In genomic region chr11:33040127-33040861, GRCh38 we compare ENCODE assay signal across 8 cellular contexts. TPM values are rescaled to one million over a fixed set of nuclear protein-coding genes. Genes with fewer than 3 reads are reported as not detected.
DNase-seq lines count a peak whose midpoint lies in the region; ATAC-seq and TF ChIP-seq lines count a peak whose summit lies in the region.

No MANE protein-coding gene starts in this region.

- H3K36me3 ChIP-seq in PC-9 (ENCODE audit: low read depth), result no peaks in the 10 kb centered on the region
- H3K36me3 ChIP-seq in ascending aorta, result peaks cover 15 to 16% of the 10 kb centered on the region in 2 donors
- H3K36me3 ChIP-seq in iPS-20b (ENCODE audit: insufficient read depth, low read depth, low read length), result peaks cover 19% of the 10 kb centered on the region

- H4K20me1 ChIP-seq in PC-9 (ENCODE audit: insufficient read depth), result no peaks in the 10 kb centered on the region

- no peak for TF ChIP-seq CTCF in PC-9 (conservative IDR thresholded peaks at IDR 0.05)
- no peak for TF ChIP-seq CTCF in ascending aorta (IDR thresholded peaks at IDR 0.05)

- peak; percentile 30 for ATAC-seq in HG03135 (IDR thresholded peaks at IDR 0.05; ENCODE audit: unreplicated experiment)
- no peak for ATAC-seq in GM19324 (IDR thresholded peaks at IDR 0.05; ENCODE audit: low FRiP score, unreplicated experiment)

- DNase-seq in stimulated activated CD4-positive, alpha-beta T cell treated with anti-CD3 and anti-CD28 coated beads, Interleukin-12 subunit alpha, Interleukin-12 subunit beta, amount 100 ng/mL, for 4 hours, result peak; percentile 16
- DNase-seq in stimulated activated CD4-positive, alpha-beta T cell treated with anti-CD3 and anti-CD28 coated beads, Interleukin-4, amount 100 ng/mL, for 1 hour, result no peak
- no peak for DNase-seq in PC-9
- no peak for DNase-seq in ascending aorta (ENCODE audit: low spot score in 2 of 2)
- peak; percentile 21 for DNase-seq in stimulated activated CD4-positive, alpha-beta T cell treated with anti-CD3 and anti-CD28 coated beads, Interleukin-2, amount 100 ng/mL, for 4 hours (ENCODE audit: low read depth)

- H3K4me3 ChIP-seq in PC-9 (peak overlapping the region; percentile 80), ascending aorta (peak overlapping the region; percentile 85 to 96), iPS-20b (ENCODE audit: low read length) (peak overlapping the region; percentile 71)

- H3K9ac ChIP-seq in iPS-20b (ENCODE audit: low read depth, low read length), result peak overlapping the region; percentile 86; the same call in 1 of the 2 replicates

- POLR2A ChIA-PET in PC-9 (lab: Charles Lee; ENCODE audit: unreplicated experiment), result interaction anchor here (0.5 to 0.7 kb wide), 6 partner anchors 11 to 742 kb away, joined by 3 to 13 read pairs (median 4); no protein-coding TSS in a partner anchor

- H2AFZ ChIP-seq in PC-9, result peak overlapping the region; percentile 97

- no peaks in the 10 kb centered on the region for H3K9me2 ChIP-seq in PC-9 (ENCODE audit: insufficient read depth)

- H3K4me1 ChIP-seq in PC-9 (replicated peaks; ENCODE audit: insufficient read depth), result peaks cover 6% of the 10 kb centered on the region
- H3K4me1 ChIP-seq in ascending aorta, result peaks cover 4 to 7% of the 10 kb centered on the region in 2 donors
- no peaks in the 10 kb centered on the region for H3K4me1 ChIP-seq in iPS-20b (ENCODE audit: insufficient read depth, low read length)

- H3K4me2 ChIP-seq in PC-9, result peak overlapping the region; percentile 81

- no peaks in the 10 kb centered on the region for H3F3A ChIP-seq in PC-9 (ENCODE audit: insufficient read depth, low read depth)

- H3K27me3 ChIP-seq in PC-9 (ENCODE audit: insufficient read depth, low read depth) (no peaks in the 10 kb centered on the region), ascending aorta (no peaks in the 10 kb centered on the region), iPS-20b (ENCODE audit: insufficient read depth, low read length) (no peaks in the 10 kb centered on the region)

- H3K79me2 ChIP-seq in PC-9 (ENCODE audit: low read depth), result no peaks in the 10 kb centered on the region

- intact Hi-C loops in PC-9 (cut with micrococcal nuclease; ENCODE audit: unreplicated experiment), result no loop called here
- intact Hi-C loops in ascending aorta (cut with DNase I), result loop anchor here (10.0 kb wide), 1 partner anchor 145 kb away; the partner anchor contains the start of gene QSER1

- H3K9me3 ChIP-seq in PC-9 (ENCODE audit: insufficient read depth, low read depth), result no peaks in the 10 kb centered on the region; the same call in 1 of the 2 replicates
- H3K9me3 ChIP-seq in ascending aorta, result no peaks in the 10 kb centered on the region
- peaks cover 7% of the 10 kb centered on the region; the same call in 1 of the 2 replicates for H3K9me3 ChIP-seq in iPS-20b (ENCODE audit: insufficient read depth, low read depth, low read length)

- BruUV-seq in PC-9 (replicated peaks; lab: Mats Ljungman, UMichigan), result TSS peak; percentile 45

- H3K27ac ChIP-seq in PC-9 (no peak overlapping the region), ascending aorta (peak overlapping the region; percentile 97 to 99), iPS-20b (ENCODE audit: low read length) (no peak overlapping the region)

- CTCF ChIA-PET in PC-9 (lab: Charles Lee), result interaction anchor here (0.6 to 0.7 kb wide), 2 partner anchors 314 to 693 kb away, joined by 3 read pairs; no protein-coding TSS in a partner anchor

RNA-seq across cellular contexts. Expression of gene TCP11L1, which starts 0.9 kb away (rescaled TPM):
- total RNA-seq in PC-9 (2021) (8.1 and 10.3 TPM in 2 replicates), ascending aorta (33.6 TPM)

RNA-seq across cellular contexts. Expression of gene DEPDC7, which starts 24.6 kb away (rescaled TPM):
- total RNA-seq in PC-9 (2021) (0.68 and 1.2 TPM in 2 replicates), ascending aorta (not detected)

Comparison
In these comparisons a context has a peak if more than half of its experiments do, and no peak if none do; other contexts are left out.
1. DNase-seq: peak in stimulated activated CD4-positive, alpha-beta T cell treated with anti-CD3 and anti-CD28 coated beads, Interleukin-12 subunit alpha, Interleukin-12 subunit beta, amount 100 ng/mL, for 4 hours (single experiment) and stimulated activated CD4-positive, alpha-beta T cell treated with anti-CD3 and anti-CD28 coated beads, Interleukin-2, amount 100 ng/mL, for 4 hours (single experiment); none in stimulated activated CD4-positive, alpha-beta T cell treated with anti-CD3 and anti-CD28 coated beads, Interleukin-4, amount 100 ng/mL, for 1 hour (single experiment), PC-9 (0 of 2) and ascending aorta (0 of 2).
2. H3K27ac ChIP-seq: peak in ascending aorta (2 of 2); none in PC-9 (single experiment) and iPS-20b (single experiment).
3. Peak in every context shown above with its lines, with median percentiles within 50 percentile points of each other: H3K4me3 ChIP-seq.